Comparison of ENCODE assay signal across 1 cellular context in the genomic region with DNA sequence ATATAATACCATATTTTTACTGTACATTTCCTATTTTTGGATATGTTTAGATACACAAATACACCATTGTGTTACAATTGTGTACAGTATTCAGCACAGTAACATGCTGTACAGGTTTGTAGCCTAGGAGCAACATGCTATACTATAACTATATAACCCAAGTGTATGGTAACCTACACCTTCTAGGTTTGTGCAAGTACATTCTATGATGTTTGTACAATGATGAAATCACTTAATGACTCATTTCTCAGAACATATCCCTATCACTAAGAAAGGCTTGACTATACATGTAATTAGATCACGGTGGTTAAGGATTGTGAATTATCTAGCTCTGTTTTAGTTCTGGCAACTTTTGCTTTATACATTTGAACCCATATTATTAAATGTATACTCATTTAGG.
TF ChIP-seq lines count a peak whose summit lies in the region.

No MANE protein-coding gene starts in this region.

TF ChIP-seq in IMR-90, 13 proteins besides CTCF, POLR2A, EP300 and RAD21:
- TF ChIP-seq, protein P1, sequence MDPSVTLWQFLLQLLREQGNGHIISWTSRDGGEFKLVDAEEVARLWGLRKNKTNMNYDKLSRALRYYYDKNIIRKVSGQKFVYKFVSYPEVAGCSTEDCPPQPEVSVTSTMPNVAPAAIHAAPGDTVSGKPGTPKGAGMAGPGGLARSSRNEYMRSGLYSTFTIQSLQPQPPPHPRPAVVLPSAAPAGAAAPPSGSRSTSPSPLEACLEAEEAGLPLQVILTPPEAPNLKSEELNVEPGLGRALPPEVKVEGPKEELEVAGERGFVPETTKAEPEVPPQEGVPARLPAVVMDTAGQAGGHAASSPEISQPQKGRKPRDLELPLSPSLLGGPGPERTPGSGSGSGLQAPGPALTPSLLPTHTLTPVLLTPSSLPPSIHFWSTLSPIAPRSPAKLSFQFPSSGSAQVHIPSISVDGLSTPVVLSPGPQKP (IDR thresholded peaks at IDR 0.05; ENCODE audit: borderline replicate concordance, low read depth, low read length), result no peak
- TF ChIP-seq CEBPB (IDR thresholded peaks at IDR 0.05; ENCODE audit: low read depth, low read length) (peak; percentile 79), RFX5 (IDR thresholded peaks at IDR 0.05; ENCODE audit: low read depth, low read length) (no peak)
